18 cellular contexts compared by ENCODE assay signal in genomic region chr3:99641480-99641879, GRCh38. TPM values are rescaled to one million over a fixed set of nuclear protein-coding genes. Genes with fewer than 3 reads are reported as not detected.
DNase-seq lines count a peak whose midpoint lies in the region; ATAC-seq and TF ChIP-seq lines count a peak whose summit lies in the region.
"Had no signal": no experiment of that assay in that cellular context is flagged by ENCODE, and none has a peak within 500 bp of the region (broad histone marks: within the 10 kb centered on the region; RNA-seq: fewer than 3 reads in every experiment).

No MANE protein-coding gene starts in this region.

- H3K27ac ChIP-seq in GM23248: peak overlapping the region; percentile 20; the same call in 1 of the 2 replicates
- H3K27ac ChIP-seq in thoracic aorta: peak overlapping the region; percentile 29 to 97
- H3K27ac ChIP-seq: uterus had no signal

- WGBS in GM23248 (ENCODE audit: low coverage in 1 of 2, low lambda C conversion rate in 2 of 2, missing lambda C conversion rate in 2 of 2), 2 experiments: 51 to 58% methylated on average over 2 of the region's 2 CpGs

- H3K9ac ChIP-seq in GM23248: no peak overlapping the region

- no peaks in the 10 kb centered on the region for H3K27me3 ChIP-seq in GM23248 (replicated peaks; ENCODE audit: insufficient read depth)
- H3K27me3 ChIP-seq in thoracic aorta (replicated peaks; ENCODE audit: insufficient read depth): no peaks in the 10 kb centered on the region
- H3K27me3 ChIP-seq: uterus had no signal

- H3K9me2 ChIP-seq in GM23248 (ENCODE audit: insufficient read depth): no peaks in the 10 kb centered on the region

- H3K9me3 ChIP-seq in GM23248 (ENCODE audit: low read depth) (no peaks in the 10 kb centered on the region), thoracic aorta (no peaks in the 10 kb centered on the region)
- H3K9me3 ChIP-seq: HAP-1, uterus had no signal

- peak; percentile 18 for DNase-seq in GM23248
- DNase-seq in astrocyte of the spinal cord (ENCODE audit: low read depth, low spot score): no peak
- peak; percentile 24 for DNase-seq in fibroblast of villous mesenchyme (ENCODE audit: low read depth)
- no peak for DNase-seq in thoracic aorta (ENCODE audit: low spot score)
- DNase-seq in stimulated activated CD4-positive, alpha-beta T cell treated with anti-CD3 and anti-CD28 coated beads, Interleukin-2, amount 100 ng/mL, for 48 hours: no peak
- DNase-seq in NCI-H748 (lab: John Stamatoyannopoulos, UW; ENCODE audit: unreplicated experiment): no peak
- DNase-seq in stimulated activated CD4-positive, alpha-beta T cell treated with anti-CD3 and anti-CD28 coated beads, Interleukin-2, amount 100 ng/mL, for 24 hours: no peak
- DNase-seq: activated CD4-positive, alpha-beta T cell treated with anti-CD3 and anti-CD28 coated beads for 48 hours; activated naive CD4-positive, alpha-beta T cell treated with anti-CD3 and anti-CD28 coated beads, Interleukin-2, amount 50 U/mL, for 16 hours; AML-193; CD8-positive, alpha-beta T cell; DMS153; effector memory CD8-positive, alpha-beta T cell; immature natural killer cell; NK-92 treated with Interleukin-12 subunit alpha and Interleukin-12 subunit beta, amount 100 ng/mL, for 24 hours; substantia nigra; uterus had no signal

- H2AFZ ChIP-seq in GM23248: no peak overlapping the region

- ATAC-seq in thoracic aorta (ENCODE audit: insufficient number of reproducible peaks, low FRiP score, low read depth): no peak
- ATAC-seq: CD8-positive, alpha-beta T cell; effector memory CD8-positive, alpha-beta T cell had no signal

- H3K36me3 ChIP-seq in GM23248 (ENCODE audit: low read depth) (no peaks in the 10 kb centered on the region), thoracic aorta (no peaks in the 10 kb centered on the region)
- H3K36me3 ChIP-seq: HAP-1, uterus had no signal

- peak overlapping the region; percentile 73 for H3K4me3 ChIP-seq in GM23248
- H3K4me3 ChIP-seq in astrocyte of the spinal cord (ENCODE audit: low read depth, low read length): peak overlapping the region; percentile 11
- peak overlapping the region; percentile 82 for H3K4me3 ChIP-seq in fibroblast of villous mesenchyme (ENCODE audit: low read depth, low read length)
- peak overlapping the region; percentile 74 for H3K4me3 ChIP-seq in thoracic aorta
- H3K4me3 ChIP-seq: HAP-1, uterus had no signal

- peaks cover 41% of the 10 kb centered on the region for H3F3A ChIP-seq in GM23248 (ENCODE audit: insufficient read depth)

- TF ChIP-seq CTCF in astrocyte of the spinal cord (IDR thresholded peaks at IDR 0.05; ENCODE audit: low read depth, low read length): no peak
- no peak for TF ChIP-seq CTCF in fibroblast of villous mesenchyme (IDR thresholded peaks at IDR 0.05; ENCODE audit: insufficient read depth, low read depth, low read length)
- no peak for TF ChIP-seq CTCF in thoracic aorta (IDR thresholded peaks at IDR 0.05)

- H3K79me2 ChIP-seq in GM23248 (ENCODE audit: insufficient read depth): 0 out of 2 replicates have a peak, but pooled peaks cover 24% of the 10 kb centered on the region

- H4K20me1 ChIP-seq in GM23248 (ENCODE audit: insufficient read depth): no peaks in the 10 kb centered on the region

- peak overlapping the region; percentile 89 for H3K4me2 ChIP-seq in GM23248 (ENCODE audit: unreplicated experiment)

- in situ Hi-C loops in GM23248 (cut with MboI): no loop called here
- in situ Hi-C loops in astrocyte of the spinal cord (cut with HindIII; ENCODE audit: low sequenced_read_pairs): no loop called here

- H3K4me1 ChIP-seq in GM23248 (ENCODE audit: insufficient read depth): peaks cover 58% of the 10 kb centered on the region
- H3K4me1 ChIP-seq in thoracic aorta (ENCODE audit: control insufficient read depth in 1 of 2, low read depth in 2 of 2): peaks cover 16 to 47% of the 10 kb centered on the region in 2 donors

RNA-seq across cellular contexts. Expression of gene COL8A1, which starts 3.1 kb away (rescaled TPM):
- total RNA-seq in GM23248 (2014; rRNA removed; shearing (Covaris generic)): 157 and 189 TPM in 2 replicates
- 164 TPM in 2 replicates for polyA plus RNA-seq in GM23248 (2016; fragmentation: Nextera tagmentation; extraction: Ambion mirVana)
- total RNA-seq in fibroblast of villous mesenchyme (324 and 401 TPM in 2 replicates), thoracic aorta (100 to 1,000 TPM; 253 to 916 TPM)
- total RNA-seq: CD8-positive, alpha-beta T cell had no signal
- polyA plus RNA-seq: immature natural killer cell had no signal

Comparison
In these comparisons a context has a peak if more than half of its experiments do, and no peak if none do; other contexts are left out.
1. DNase-seq: peak in GM23248 (single experiment) and fibroblast of villous mesenchyme (single experiment); none in astrocyte of the spinal cord (single experiment), thoracic aorta (single experiment), stimulated activated CD4-positive, alpha-beta T cell treated with anti-CD3 and anti-CD28 coated beads, Interleukin-2, amount 100 ng/mL, for 48 hours (0 of 2), NCI-H748 (single experiment) and stimulated activated CD4-positive, alpha-beta T cell treated with anti-CD3 and anti-CD28 coated beads, Interleukin-2, amount 100 ng/mL, for 24 hours (0 of 2).
2. H3K4me3 ChIP-seq: peak in every context shown above with its lines; median percentile 82 in fibroblast of villous mesenchyme; 74 in thoracic aorta; 73 in GM23248; 11 in astrocyte of the spinal cord.